11 cellular contexts compared by ENCODE assay signal in genomic region chr10:103507235-103508191, GRCh38. TPM values are rescaled to one million over a fixed set of nuclear protein-coding genes. Genes with fewer than 3 reads are reported as not detected.
DNase-seq lines count a peak whose midpoint lies in the region; ATAC-seq, FAIRE-seq and TF ChIP-seq lines count a peak whose summit lies in the region.
"Had no signal": no experiment of that assay in that cellular context is flagged by ENCODE, and none has a peak within 500 bp of the region (broad histone marks: within the 10 kb centered on the region; RNA-seq: fewer than 3 reads in every experiment).

No MANE protein-coding gene starts in this region.

- H3K27me3 Mint-ChIP-seq in chondrocyte (ENCODE audit: low read depth): peaks cover 53% of the 10 kb centered on the region

- intact Hi-C loops in pancreas (cut with DNase I): no loop called here

- H3K4me3 Mint-ChIP-seq in chondrocyte (ENCODE audit: unreplicated experiment): no peak overlapping the region
- H3K4me3 Mint-ChIP-seq: CD8-positive, alpha-beta memory T cell; natural killer cell had no signal

- H3K36me3 ChIP-seq in pancreas: no peaks in the 10 kb centered on the region

- FAIRE-seq in pancreas (lab: Jason Lieb, UNC): no peak

- TF ChIP-seq CTCF in GM13976 (IDR thresholded peaks at IDR 0.05; ENCODE audit: borderline replicate concordance, control extremely low read depth, extremely low read depth, insufficient read depth, missing control alignments) (no peak), chondrocyte (IDR thresholded peaks at IDR 0.05) (peak; percentile 25), pancreas (IDR thresholded peaks at IDR 0.05) (no peak)

- H3K9me3 ChIP-seq in pancreas: no peaks in the 10 kb centered on the region

- H3K27ac ChIP-seq in pancreas: peak overlapping the region; percentile 8 to 82 (median 56)

- ATAC-seq in pancreas (peak; percentile 26 to 70 (median 54)), HG03571 (IDR thresholded peaks at IDR 0.05; ENCODE audit: unreplicated experiment) (no peak), HG03135 (IDR thresholded peaks at IDR 0.05; ENCODE audit: unreplicated experiment) (no peak), GM21423 (IDR thresholded peaks at IDR 0.05; ENCODE audit: unreplicated experiment) (no peak)
- ATAC-seq: natural killer cell had no signal

- H3K27me3 ChIP-seq in pancreas: no peaks in the 10 kb centered on the region

- H3K9me3 Mint-ChIP-seq in chondrocyte (ENCODE audit: low read depth): no peaks in the 10 kb centered on the region
- H3K9me3 Mint-ChIP-seq: CD8-positive, alpha-beta memory T cell; natural killer cell had no signal

- WGBS in pancreas, 2 donors: 51 to 53% methylated on average over 10 of the region's 10 CpGs

- H3K4me1 ChIP-seq in pancreas: peaks cover 17 to 23% (median 18%) of the 10 kb centered on the region in 3 donors

- H3K4me1 Mint-ChIP-seq in chondrocyte (ENCODE audit: low read depth): peaks cover 14% of the 10 kb centered on the region

- in situ Hi-C loops in GM13976 (cut with MboI; ENCODE audit: low sequenced_read_pairs, unreplicated experiment): no loop called here

- no peak overlapping the region for H3K4me3 ChIP-seq in pancreas

- DNase-seq in GM13976 (ENCODE audit: low spot score) (peak; percentile 25), NCI-H187 (lab: John Stamatoyannopoulos, UW) (peak; percentile 76 to 85), chondrocyte (ENCODE audit: low spot score) (peak; percentile 76), pancreas (peak in 4 of 6 donors; percentile 51 to 82 (median 70)), AG08395 (ENCODE audit: low spot score) (no peak)
- DNase-seq: CD8-positive, alpha-beta memory T cell; natural killer cell; stimulated activated naive CD4-positive, alpha-beta T cell treated with Interleukin-2 at 50 U/mL for 16 hours had no signal

- H3K27ac Mint-ChIP-seq in chondrocyte (ENCODE audit: unreplicated experiment): no peak overlapping the region

- H3K36me3 Mint-ChIP-seq in chondrocyte (ENCODE audit: low read depth): peaks cover 2% of the 10 kb centered on the region
- H3K36me3 Mint-ChIP-seq: CD8-positive, alpha-beta memory T cell; natural killer cell had no signal

RNA-seq across cellular contexts. Expression of gene NEURL1, which starts 14.0 kb away (rescaled TPM):
- total RNA-seq in chondrocyte (0.05 TPM in 1 of 3 replicates, not detected in the others), pancreas (10 to 100 TPM; 11.0 to 19.2 (median 17.6) TPM)
- polyA plus RNA-seq in pancreas: 10 to 100 TPM; 36.3 to 69.9 TPM

RNA-seq across cellular contexts. Expression of gene CALHM3, which starts 28.5 kb away (rescaled TPM):
- not detected in 3 replicates for total RNA-seq in chondrocyte
- total RNA-seq in pancreas: under 1 TPM; 0.08 to 0.58 (median 0.17) TPM
- polyA plus RNA-seq in pancreas: 1 to 10 TPM in 1 of 2 donors, under 1 TPM in 1; 0.11 to 1.5 TPM
- total RNA-seq: CD8-positive, alpha-beta memory T cell; natural killer cell had no signal
- polyA plus RNA-seq: CD8-positive, alpha-beta memory T cell had no signal

RNA-seq across cellular contexts. Expression of gene CALHM1, which starts 48.8 kb away (rescaled TPM):
- not detected in 3 replicates for total RNA-seq in chondrocyte
- under 1 TPM in 1 of 6 donors, not detected in 5; 0.16 TPM for total RNA-seq in pancreas
- polyA plus RNA-seq in pancreas: not detected
- total RNA-seq: CD8-positive, alpha-beta memory T cell had no signal
- polyA plus RNA-seq: CD8-positive, alpha-beta memory T cell had no signal

RNA-seq across cellular contexts. Expression of gene CALHM2, which starts 55.3 kb away (rescaled TPM):
- 1.3 to 10.9 TPM (median 9.9 TPM) in 3 replicates for total RNA-seq in chondrocyte
- 10 to 100 TPM in 1 of 6 donors, 1 to 10 TPM in 5; 1.1 to 14.0 (median 4.1) TPM for total RNA-seq in pancreas
- 1 to 10 TPM; 7.0 to 7.7 TPM for polyA plus RNA-seq in pancreas

Comparison
In these comparisons a context has a peak if more than half of its experiments do, and no peak if none do; other contexts are left out.
1. ATAC-seq: peak in pancreas (4 of 4); none in HG03571 (single experiment), HG03135 (single experiment) and GM21423 (single experiment).
2. RNA of gene NEURL1, which starts 14.0 kb away (total RNA-seq): 11.0 to 19.2 TPM in pancreas; 0.05 TPM in chondrocyte; every median in the first group is over 10 times any median in the second.